ENCODE assay signal across 18 cellular contexts in the genomic region with DNA sequence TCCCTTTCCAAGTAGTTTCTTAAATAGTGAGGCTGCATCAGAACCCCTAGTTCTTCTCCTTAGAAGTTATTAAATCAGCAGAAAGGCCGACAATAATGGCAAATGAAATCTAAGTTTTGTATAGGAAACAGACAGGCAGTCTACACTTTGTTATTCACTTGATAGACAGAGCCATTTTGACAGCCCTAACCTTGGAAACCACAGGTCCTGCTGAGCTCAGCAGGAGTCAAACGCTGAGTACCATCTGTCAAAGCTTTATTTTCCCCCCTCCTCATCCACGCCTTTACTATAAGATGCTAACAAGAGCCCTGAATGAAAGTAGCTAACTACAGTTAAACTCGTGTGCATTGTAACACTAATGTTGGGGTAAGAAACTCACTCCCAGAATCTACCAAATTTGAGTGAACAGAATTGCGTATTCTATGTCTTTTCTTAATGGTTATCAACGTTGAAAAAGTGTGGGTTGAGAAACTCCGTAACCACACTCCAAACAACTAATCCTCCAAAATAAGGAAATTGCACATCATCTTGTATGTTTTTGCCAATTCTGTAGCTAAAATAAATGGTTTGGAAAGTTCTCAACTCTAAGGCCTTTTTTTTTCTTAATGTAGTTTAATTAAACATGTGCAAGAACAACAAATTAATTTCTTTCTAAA.
DNase-seq lines count a peak whose midpoint lies in the region; ATAC-seq and TF ChIP-seq lines count a peak whose summit lies in the region.
"Had no signal": no experiment of that assay in that cellular context is flagged by ENCODE, and none has a peak within 500 bp of the region (broad histone marks: within the 10 kb centered on the region; RNA-seq: fewer than 3 reads in every experiment).

No MANE protein-coding gene starts in this region.

- WGBS in body of pancreas, 2 donors = 52 to 58% methylated on average over 7 of the region's 7 CpGs

- no peaks in the 10 kb centered on the region for H3K9me3 ChIP-seq in A673 (ENCODE audit: low read depth, low read length, poor library complexity, severe bottlenecking)
- H3K9me3 ChIP-seq in body of pancreas = no peaks in the 10 kb centered on the region
- H3K9me3 ChIP-seq: Caco-2, psoas muscle, suprapubic skin had no signal

- DNase-seq in A673 (ENCODE audit: low spot score) = peak; percentile 17
- DNase-seq in NCI-H1092 treated with DMSO at 0.1 percent for 48 hours (lab: John Stamatoyannopoulos, UW) = peak; percentile 89
- peak; percentile 84 for DNase-seq in NCI-H524 treated with DMSO at 0.1 percent for 48 hours (lab: John Stamatoyannopoulos, UW)
- DNase-seq in body of pancreas = no peak
- DNase-seq in occipital lobe (lab: John Stamatoyannopoulos, UW) = no peak
- DNase-seq: ACHN; activated CD4-positive, alpha-beta T cell treated with anti-CD3 and anti-CD28 coated beads for 1 hour; Caco-2; caudate nucleus; H9; islet precursor cell; OCI-M1; psoas muscle; T-cell had no signal

- peaks cover 3% of the 10 kb centered on the region for H3K4me1 ChIP-seq in A673 (ENCODE audit: insufficient read depth, low read length, poor library complexity, severe bottlenecking)
- peaks cover 32% of the 10 kb centered on the region for H3K4me1 ChIP-seq in body of pancreas
- H3K4me1 ChIP-seq: Caco-2, psoas muscle, suprapubic skin had no signal

- no TSS peak for BruUV-seq in A673 (replicated peaks; lab: Mats Ljungman, UMichigan)

- no peak for TF ChIP-seq CTCF in A673 (conservative IDR thresholded peaks at IDR 0.05; ENCODE audit: low read depth, low read length)
- TF ChIP-seq CTCF in body of pancreas (IDR thresholded peaks at IDR 0.05) = no peak

- intact Hi-C loops in A673 (cut with micrococcal nuclease; ENCODE audit: unreplicated experiment) (no loop called here), body of pancreas (cut with DNase I) (no loop called here)

- H3K27me3 ChIP-seq in A673 (replicated peaks; ENCODE audit: insufficient read depth, low read depth, low read length, poor library complexity) (peaks cover 13% of the 10 kb centered on the region), body of pancreas (no peaks in the 10 kb centered on the region)
- H3K27me3 ChIP-seq: suprapubic skin had no signal

- TF ChIP-seq POLR2A in body of pancreas (IDR thresholded peaks at IDR 0.05) = no peak

- no peak for ATAC-seq in body of pancreas
- no peak for ATAC-seq in GM18511 (IDR thresholded peaks at IDR 0.05; ENCODE audit: unreplicated experiment)
- no peak for ATAC-seq in HG02571 (IDR thresholded peaks at IDR 0.05; ENCODE audit: unreplicated experiment)
- no peak for ATAC-seq in HG02870 (IDR thresholded peaks at IDR 0.05; ENCODE audit: unreplicated experiment)
- ATAC-seq: psoas muscle, T-cell had no signal

- CTCF ChIA-PET in A673 (lab: Charles Lee) = interaction anchor here (1.0 kb wide), 1 partner anchor 243 kb away, joined by 3 read pairs; no protein-coding TSS in a partner anchor

- POLR2A ChIA-PET in A673 (lab: Charles Lee; ENCODE audit: low non-redundant PET) = no interaction called here

- no peak overlapping the region for H3K27ac ChIP-seq in A673 (ENCODE audit: low read depth, low read length, poor library complexity, severe bottlenecking)
- H3K27ac ChIP-seq in body of pancreas = peak overlapping the region; percentile 42 to 58 (median 49)
- H3K27ac ChIP-seq: psoas muscle, suprapubic skin had no signal

- H3K4me3 ChIP-seq in A673 (ENCODE audit: low read depth, low read length, poor library complexity, severe bottlenecking) (no peak overlapping the region), body of pancreas (no peak overlapping the region)
- H3K4me3 ChIP-seq: psoas muscle, suprapubic skin had no signal

- H3K36me3 ChIP-seq in A673 (ENCODE audit: insufficient read depth, low read length, poor library complexity, severe bottlenecking) (no peaks in the 10 kb centered on the region), body of pancreas (replicated peaks in 1 of 2; ENCODE audit: insufficient read depth in 1 of 2, low read depth in 2 of 2) (no peaks in the 10 kb centered on the region)
- H3K36me3 ChIP-seq: suprapubic skin had no signal

Comparison
In these comparisons a context has a peak if more than half of its experiments do, and no peak if none do; other contexts are left out.
1. DNase-seq: peak in A673 (single experiment), NCI-H1092 treated with DMSO at 0.1 percent for 48 hours (single experiment) and NCI-H524 treated with DMSO at 0.1 percent for 48 hours (single experiment); none in body of pancreas (0 of 4) and occipital lobe (single experiment).